8 cellular contexts compared by ENCODE assay signal in the genomic region with DNA sequence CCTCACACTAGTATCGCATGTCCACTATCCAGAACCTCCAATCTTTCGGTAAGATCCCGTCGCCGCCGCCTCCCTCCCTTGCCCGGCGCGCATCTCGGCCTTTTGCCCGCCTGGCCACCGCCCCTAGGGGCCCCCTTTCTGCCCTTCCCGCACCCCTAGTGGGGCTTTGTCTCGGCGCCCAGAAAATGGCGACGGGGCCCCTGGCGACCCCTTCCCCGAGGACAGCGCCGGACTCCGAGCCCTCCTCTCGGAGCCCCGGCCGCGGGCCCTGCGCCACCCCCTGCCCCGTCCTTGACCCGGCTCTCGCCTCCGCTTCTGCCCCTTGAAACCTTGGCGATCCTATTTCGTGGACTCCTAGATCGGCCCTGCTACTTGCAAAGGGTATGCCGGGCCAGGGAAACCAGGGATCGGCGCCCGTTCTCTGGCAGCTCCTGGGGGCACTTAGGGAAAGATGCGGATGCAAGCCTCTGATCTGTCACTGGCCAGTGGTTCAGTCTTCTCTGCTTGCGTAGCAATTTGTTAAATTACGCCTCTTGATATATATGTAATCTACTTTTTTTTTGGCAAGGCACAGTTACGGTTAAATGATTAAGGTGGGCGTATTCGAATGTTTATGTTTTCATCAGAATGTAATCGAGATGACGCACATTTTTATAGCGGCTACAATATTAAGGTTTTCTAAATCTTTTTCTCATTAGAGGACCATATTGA. TPM values are rescaled to one million over a fixed set of nuclear protein-coding genes. Genes with fewer than 3 reads are reported as not detected.
DNase-seq lines count a peak whose midpoint lies in the region; ATAC-seq and FAIRE-seq lines count a peak whose summit lies in the region.

No MANE protein-coding gene starts in this region.

- FAIRE-seq in urothelium cell line (lab: Jason Lieb, UNC): no peak

- no peaks in the 10 kb centered on the region for H3K9me2 ChIP-seq in GM23248 (ENCODE audit: insufficient read depth)

- in situ Hi-C loops in GM23248 (cut with MboI): no loop called here

- POLR2A ChIA-PET in naive thymus-derived CD8-positive, alpha-beta T cell (lab: Charles Lee): interaction anchor here (0.7 to 3.3 kb wide), 8 partner anchors 13 to 890 kb away, joined by 3 to 17 read pairs (median 5); partner anchors contain the start of genes CTNNB1, RPL14 and ZNF621

- H3K4me1 Mint-ChIP-seq in activated T-helper 1 cell treated with anti-CD3 and anti-CD28 coated beads, Interleukin-12 subunit alpha, Interleukin-12 subunit beta, Interleukin-2, Interleukin-4 antibody, amounts not matched to agents 30 ng/mL and 10 ng/mL and 1 ng/mL, durations not matched to agents 14 hours and 24 hours and 36 hours (ENCODE audit: low read depth): peaks cover 28% of the 10 kb centered on the region
- H3K4me1 Mint-ChIP-seq in naive thymus-derived CD8-positive, alpha-beta T cell: peaks cover 11 to 44% (median 34%) of the 10 kb centered on the region in 4 donors

- H3K27ac Mint-ChIP-seq in activated T-helper 1 cell treated with anti-CD3 and anti-CD28 coated beads, Interleukin-12 subunit alpha, Interleukin-12 subunit beta, Interleukin-2, Interleukin-4 antibody, amounts not matched to agents 30 ng/mL and 10 ng/mL and 1 ng/mL, durations not matched to agents 14 hours and 24 hours and 36 hours: peak overlapping the region; percentile 95
- peak overlapping the region; percentile 98 to 100 (median 99) for H3K27ac Mint-ChIP-seq in naive thymus-derived CD8-positive, alpha-beta T cell

- no peaks in the 10 kb centered on the region for H3K9me3 ChIP-seq in GM23248 (ENCODE audit: low read depth)

- peaks cover 37% of the 10 kb centered on the region for H3F3A ChIP-seq in GM23248 (ENCODE audit: insufficient read depth)

- H3K27me3 Mint-ChIP-seq in activated T-helper 1 cell treated with anti-CD3 and anti-CD28 coated beads, Interleukin-12 subunit alpha, Interleukin-12 subunit beta, Interleukin-2, Interleukin-4 antibody, amounts not matched to agents 30 ng/mL and 10 ng/mL and 1 ng/mL, durations not matched to agents 14 hours and 24 hours and 36 hours (ENCODE audit: insufficient read depth): no peaks in the 10 kb centered on the region
- no peaks in the 10 kb centered on the region for H3K27me3 Mint-ChIP-seq in naive thymus-derived CD8-positive, alpha-beta T cell

- H3K4me3 Mint-ChIP-seq in activated T-helper 1 cell treated with anti-CD3 and anti-CD28 coated beads, Interleukin-12 subunit alpha, Interleukin-12 subunit beta, Interleukin-2, Interleukin-4 antibody, amounts not matched to agents 30 ng/mL and 10 ng/mL and 1 ng/mL, durations not matched to agents 14 hours and 24 hours and 36 hours: peak overlapping the region; percentile 96
- peak overlapping the region; percentile 98 to 100 (median 99) for H3K4me3 Mint-ChIP-seq in naive thymus-derived CD8-positive, alpha-beta T cell

- ATAC-seq in naive thymus-derived CD8-positive, alpha-beta T cell: peak; percentile 24 to 40

- H3K27ac ChIP-seq in GM23248: peak overlapping the region; percentile 83

- no peaks in the 10 kb centered on the region for H3K27me3 ChIP-seq in GM23248 (replicated peaks; ENCODE audit: insufficient read depth)

- peak overlapping the region; percentile 94 for H3K9ac ChIP-seq in GM23248

- H3K4me1 ChIP-seq in GM23248 (ENCODE audit: insufficient read depth): peaks cover 20% of the 10 kb centered on the region

- intact Hi-C loops in activated T-helper 1 cell treated with anti-CD3 and anti-CD28 coated beads, Interleukin-12 subunit alpha, Interleukin-12 subunit beta, Interleukin-2, Interleukin-4 antibody, amounts not matched to agents 30 ng/mL and 10 ng/mL and 1 ng/mL, durations not matched to agents 14 hours and 24 hours and 36 hours (cut with micrococcal nuclease): loop anchor here (1.0 to 5.0 kb wide), 10 partner anchors 117 to 1704 kb away; partner anchors contain the start of genes CTNNB1, RPL14, RPSA and ULK4

- peak overlapping the region; percentile 87 for H3K4me2 ChIP-seq in GM23248 (ENCODE audit: unreplicated experiment)

- H3K36me3 ChIP-seq in GM23248 (ENCODE audit: low read depth): peaks cover 30% of the 10 kb centered on the region

- H4K20me1 ChIP-seq in GM23248 (ENCODE audit: insufficient read depth): no peaks in the 10 kb centered on the region

- H3K9me3 Mint-ChIP-seq in activated T-helper 1 cell treated with anti-CD3 and anti-CD28 coated beads, Interleukin-12 subunit alpha, Interleukin-12 subunit beta, Interleukin-2, Interleukin-4 antibody, amounts not matched to agents 30 ng/mL and 10 ng/mL and 1 ng/mL, durations not matched to agents 14 hours and 24 hours and 36 hours: no peaks in the 10 kb centered on the region
- no peaks in the 10 kb centered on the region for H3K9me3 Mint-ChIP-seq in naive thymus-derived CD8-positive, alpha-beta T cell

- H3K79me2 ChIP-seq in GM23248 (ENCODE audit: insufficient read depth): peaks cover 23% of the 10 kb centered on the region

- WGBS in GM23248 (ENCODE audit: low coverage in 1 of 2, low lambda C conversion rate in 2 of 2, missing lambda C conversion rate in 2 of 2), 2 experiments: 1% methylated on average over 47 of the region's 47 CpGs

- peak overlapping the region; percentile 91 for H3K4me3 ChIP-seq in GM23248

- H2AFZ ChIP-seq in GM23248: peak overlapping the region; percentile 75

- peak; percentile 65 for DNase-seq in DMS 273 (lab: John Stamatoyannopoulos, UW; ENCODE audit: unreplicated experiment)
- DNase-seq in DMS 273 treated with DMSO at 0.1 percent for 48 hours (lab: John Stamatoyannopoulos, UW): no peak
- DNase-seq in GM23248: peak; percentile 69
- DNase-seq in Kasumi-1 (lab: John Stamatoyannopoulos, UW): peak; percentile 5 to 57
- peak; percentile 29 for DNase-seq in activated T-helper 1 cell treated with anti-CD3 and anti-CD28 coated beads, Interleukin-12 subunit alpha, Interleukin-12 subunit beta, Interleukin-2, Interleukin-4 antibody, amounts not matched to agents 30 ng/mL and 10 ng/mL and 1 ng/mL, durations not matched to agents 14 hours and 24 hours and 36 hours (ENCODE audit: low spot score)
- peak; percentile 64 for DNase-seq in fibroblast of peridontal ligament (ENCODE audit: extremely low read depth)
- DNase-seq in naive thymus-derived CD8-positive, alpha-beta T cell: peak in 6 of 10 donors; percentile 15 to 51 (median 32)
- DNase-seq in urothelium cell line (ENCODE audit: low spot score): peak; percentile 39

- peaks cover 34% of the 10 kb centered on the region for H3K36me3 Mint-ChIP-seq in activated T-helper 1 cell treated with anti-CD3 and anti-CD28 coated beads, Interleukin-12 subunit alpha, Interleukin-12 subunit beta, Interleukin-2, Interleukin-4 antibody, amounts not matched to agents 30 ng/mL and 10 ng/mL and 1 ng/mL, durations not matched to agents 14 hours and 24 hours and 36 hours (ENCODE audit: low read depth)
- H3K36me3 Mint-ChIP-seq in naive thymus-derived CD8-positive, alpha-beta T cell: peaks cover 0 to 42% (median 16%) of the 10 kb centered on the region in 3 donors

RNA-seq across cellular contexts. Expression of gene EIF1B, which starts 0.6 kb away (rescaled TPM):
- total RNA-seq in GM23248 (2014; rRNA removed; shearing (Covaris generic)): 20.2 and 25.5 TPM in 2 replicates
- polyA plus RNA-seq in GM23248 (2016; fragmentation: Nextera tagmentation; extraction: Ambion mirVana): 81.6 and 87.4 TPM in 2 replicates
- 49.1 and 49.6 TPM in 2 replicates for total RNA-seq in activated T-helper 1 cell treated with anti-CD3 and anti-CD28 coated beads, Interleukin-12 subunit alpha, Interleukin-12 subunit beta, Interleukin-2, Interleukin-4 antibody, amounts not matched to agents 30 ng/mL and 10 ng/mL and 1 ng/mL, durations not matched to agents 14 hours and 24 hours and 36 hours
- total RNA-seq in naive thymus-derived CD8-positive, alpha-beta T cell: 10 to 100 TPM; 64.0 to 68.8 TPM
- 10 to 100 TPM; 38.9 to 47.9 (median 44.2) TPM for polyA plus RNA-seq in naive thymus-derived CD8-positive, alpha-beta T cell
